Comparison of ENCODE assay signal across 1 cellular context in genomic region chr22:23894710-23895598, GRCh38.
A peak's percentile ranks its signal among the peaks of the same experiment; 100 is the strongest.
TF ChIP-seq lines count a peak whose summit lies in the region.

No MANE protein-coding gene starts in this region.

TF ChIP-seq in WTC11, 78 proteins besides CTCF, POLR2A, EP300 and RAD21 (continued from another document and continues in another):
- no peak for TF ChIP-seq ATF3 (CRISPR knock-in tag; conservative IDR thresholded peaks at IDR 0.05)
- no peak for TF ChIP-seq GRHL2 (CRISPR knock-in tag; IDR thresholded peaks at IDR 0.05; ENCODE audit: insufficient replicate concordance, severe bottlenecking)
- TF ChIP-seq E2F4 (CRISPR knock-in tag; IDR thresholded peaks at IDR 0.05; ENCODE audit: borderline replicate concordance, low read depth), result no peak
- TF ChIP-seq NFYB (CRISPR knock-in tag; conservative IDR thresholded peaks at IDR 0.05; ENCODE audit: low read depth), result no peak
- no peak for TF ChIP-seq CBFB (CRISPR knock-in tag; IDR thresholded peaks at IDR 0.05; ENCODE audit: low read depth)
- 0 out of 2 replicates have a peak, but pooled peaks have one; percentile 22 for TF ChIP-seq CREB1 (CRISPR knock-in tag; IDR thresholded peaks at IDR 0.05)
- TF ChIP-seq PRDM15 (CRISPR knock-in tag; IDR thresholded peaks at IDR 0.05), result no peak
- TF ChIP-seq ZSCAN18 (CRISPR knock-in tag; IDR thresholded peaks at IDR 0.05), result no peak
- TF ChIP-seq ZNF512 (CRISPR knock-in tag; IDR thresholded peaks at IDR 0.05; ENCODE audit: borderline replicate concordance), result no peak
- no peak for TF ChIP-seq RELA (CRISPR knock-in tag; IDR thresholded peaks at IDR 0.05; ENCODE audit: borderline replicate concordance)
- TF ChIP-seq ESRRA (CRISPR knock-in tag; IDR thresholded peaks at IDR 0.05; ENCODE audit: borderline replicate concordance), result no peak
- TF ChIP-seq FOXK1 (CRISPR knock-in tag; IDR thresholded peaks at IDR 0.05), result no peak
- TF ChIP-seq IRF2 (CRISPR knock-in tag; IDR thresholded peaks at IDR 0.05; ENCODE audit: borderline replicate concordance, low read depth), result no peak
- TF ChIP-seq HMGA2 (CRISPR knock-in tag; IDR thresholded peaks at IDR 0.05), result no peak
- no peak for TF ChIP-seq ZNF425 (CRISPR knock-in tag; conservative IDR thresholded peaks at IDR 0.05)
- TF ChIP-seq AFF4 (CRISPR knock-in tag; IDR thresholded peaks at IDR 0.05; ENCODE audit: borderline replicate concordance), result 0 out of 2 replicates have a peak, but pooled peaks have one; percentile 40
- TF ChIP-seq JAZF1 (CRISPR knock-in tag; IDR thresholded peaks at IDR 0.05), result no peak
- no peak for TF ChIP-seq NR2C2 (CRISPR knock-in tag; IDR thresholded peaks at IDR 0.05)
- TF ChIP-seq RORB (CRISPR knock-in tag; IDR thresholded peaks at IDR 0.05), result no peak
- TF ChIP-seq ATF2 (CRISPR knock-in tag; IDR thresholded peaks at IDR 0.05; ENCODE audit: borderline replicate concordance, low read depth), result no peak
- TF ChIP-seq ZMAT4 (CRISPR knock-in tag; IDR thresholded peaks at IDR 0.05), result no peak
- no peak for TF ChIP-seq ZNF219 (CRISPR knock-in tag; IDR thresholded peaks at IDR 0.05; ENCODE audit: borderline replicate concordance)
- TF ChIP-seq ARID4B (CRISPR knock-in tag; IDR thresholded peaks at IDR 0.05; ENCODE audit: borderline replicate concordance), result no peak
- no peak; the same call in 1 of the 2 replicates for TF ChIP-seq TCF7 (CRISPR knock-in tag; IDR thresholded peaks at IDR 0.05; ENCODE audit: low read depth)
- peak; percentile 61; the same call in 1 of the 2 replicates for TF ChIP-seq USF1 (CRISPR knock-in tag; IDR thresholded peaks at IDR 0.05)
